9 cellular contexts compared by ENCODE assay signal in genomic region chr15:94070341-94071275, GRCh38.
DNase-seq lines count a peak whose midpoint lies in the region; ATAC-seq, FAIRE-seq and TF ChIP-seq lines count a peak whose summit lies in the region.
"Had no signal": no experiment of that assay in that cellular context is flagged by ENCODE, and none has a peak within 500 bp of the region (broad histone marks: within the 10 kb centered on the region; RNA-seq: fewer than 3 reads in every experiment).

No MANE protein-coding gene starts in this region.

- no peak overlapping the region for H3K27ac Mint-ChIP-seq in naive thymus-derived CD4-positive, alpha-beta T cell

- CTCF ChIA-PET in naive thymus-derived CD4-positive, alpha-beta T cell (lab: Charles Lee): no interaction called here

- ATAC-seq in right cardiac atrium: peak in 1 of 2 donors; percentile 39
- ATAC-seq in heart right ventricle: no peak
- ATAC-seq in HG02678 (IDR thresholded peaks at IDR 0.05; ENCODE audit: unreplicated experiment): no peak
- no peak for ATAC-seq in naive thymus-derived CD4-positive, alpha-beta T cell
- ATAC-seq: left cardiac atrium had no signal

- no peaks in the 10 kb centered on the region for H3K9me3 ChIP-seq in right cardiac atrium (ENCODE audit: control insufficient read depth, low read length)
- H3K9me3 ChIP-seq in heart right ventricle: peaks cover 0 to 29% (median 6%) of the 10 kb centered on the region in 11 donors
- H3K9me3 ChIP-seq in hepatocyte (ENCODE audit: low read depth): no peaks in the 10 kb centered on the region
- no peaks in the 10 kb centered on the region for H3K9me3 ChIP-seq in naive thymus-derived CD4-positive, alpha-beta T cell (ENCODE audit: control insufficient read depth in 2 of 3, low read length in 3 of 3)

- TF ChIP-seq CTCF in heart right ventricle (IDR thresholded peaks at IDR 0.05) (no peak), hepatocyte (IDR thresholded peaks at IDR 0.05; ENCODE audit: poor library complexity) (no peak), D721Med (IDR thresholded peaks at IDR 0.05; ENCODE audit: insufficient read depth, missing control alignments) (no peak)

- no peaks in the 10 kb centered on the region for H3K36me3 Mint-ChIP-seq in naive thymus-derived CD4-positive, alpha-beta T cell

- H3K27me3 ChIP-seq in right cardiac atrium (ENCODE audit: control insufficient read depth, insufficient read depth): no peaks in the 10 kb centered on the region
- H3K27me3 ChIP-seq in heart right ventricle: peaks cover 0 to 3% (median 0%) of the 10 kb centered on the region in 7 donors
- no peaks in the 10 kb centered on the region for H3K27me3 ChIP-seq in hepatocyte
- no peaks in the 10 kb centered on the region for H3K27me3 ChIP-seq in naive thymus-derived CD4-positive, alpha-beta T cell (ENCODE audit: control insufficient read depth in 2 of 2, insufficient read depth in 2 of 2, low read length in 2 of 2)

- H3K27me3 Mint-ChIP-seq in naive thymus-derived CD4-positive, alpha-beta T cell: peaks cover 6 to 35% (median 19%) of the 10 kb centered on the region in 5 donors

- DNase-seq in right cardiac atrium (peak in 2 of 3 donors; percentile 13 to 26), heart right ventricle (no peak), NCI-H748 (lab: John Stamatoyannopoulos, UW; ENCODE audit: unreplicated experiment) (peak; percentile 86), hepatocyte (ENCODE audit: low spot score) (peak; percentile 56), SW 1271 (lab: John Stamatoyannopoulos, UW) (no peak), D721Med (ENCODE audit: insufficient read length, low spot score) (no peak)
- no peak for DNase-seq in naive thymus-derived CD4-positive, alpha-beta T cell
- DNase-seq: left cardiac atrium had no signal

- WGBS in right cardiac atrium: 77% methylated on average over 19 of the region's 19 CpGs
- 81% methylated on average over 19 of the region's 19 CpGs for WGBS in heart right ventricle, 2 donors
- whole genome bisulfite sequencing in hepatocyte (ENCODE audit: low lambda C conversion rate, missing lambda C conversion rate): 59% methylated on average over 19 of the region's 19 CpGs

- no peaks in the 10 kb centered on the region for H4K20me1 ChIP-seq in hepatocyte (ENCODE audit: insufficient read depth, poor library complexity, severe bottlenecking)

- H3K4me1 Mint-ChIP-seq in naive thymus-derived CD4-positive, alpha-beta T cell: peaks cover 0 to 5% (median 0%) of the 10 kb centered on the region in 7 donors

- POLR2A ChIA-PET in naive thymus-derived CD4-positive, alpha-beta T cell (lab: Charles Lee): no interaction called here

- H3K27ac ChIP-seq in right cardiac atrium (ENCODE audit: low read length) (no peak overlapping the region), heart right ventricle (no peak overlapping the region), hepatocyte (peak overlapping the region; percentile 32)
- no peak overlapping the region for H3K27ac ChIP-seq in naive thymus-derived CD4-positive, alpha-beta T cell (ENCODE audit: low read depth, low read length)

- no peaks in the 10 kb centered on the region for H3K36me3 ChIP-seq in heart right ventricle
- no peaks in the 10 kb centered on the region for H3K36me3 ChIP-seq in hepatocyte (replicated peaks; ENCODE audit: insufficient read depth, low read depth)
- H3K36me3 ChIP-seq in naive thymus-derived CD4-positive, alpha-beta T cell (ENCODE audit: control insufficient read depth in 2 of 3, insufficient read depth in 3 of 3, low read length in 3 of 3): no peaks in the 10 kb centered on the region

- H3K4me3 Mint-ChIP-seq in naive thymus-derived CD4-positive, alpha-beta T cell: no peak overlapping the region

- H2AFZ ChIP-seq in hepatocyte: no peak overlapping the region

- H3K4me2 ChIP-seq in hepatocyte: peak overlapping the region; percentile 23

- no peak overlapping the region for H3K4me3 ChIP-seq in right cardiac atrium (ENCODE audit: low read length)
- no peak overlapping the region for H3K4me3 ChIP-seq in heart right ventricle
- no peak overlapping the region for H3K4me3 ChIP-seq in hepatocyte
- H3K4me3 ChIP-seq in naive thymus-derived CD4-positive, alpha-beta T cell (ENCODE audit: low read length): no peak overlapping the region

- intact Hi-C loops in right cardiac atrium (cut with DNase I) (no loop called here), heart right ventricle (cut with DNase I) (loop anchor here in 1 of 10 donors (10.0 kb wide), 1 partner anchor 66 kb away; no protein-coding TSS in a partner anchor)
- intact Hi-C loops in naive thymus-derived CD4-positive, alpha-beta T cell (cut with micrococcal nuclease): no loop called here

- H3K4me1 ChIP-seq in right cardiac atrium (ENCODE audit: control insufficient read depth, insufficient read depth, low read length) (no peaks in the 10 kb centered on the region), heart right ventricle (no peaks in the 10 kb centered on the region), hepatocyte (ENCODE audit: insufficient read depth) (peaks cover 13% of the 10 kb centered on the region)
- H3K4me1 ChIP-seq in naive thymus-derived CD4-positive, alpha-beta T cell (ENCODE audit: control insufficient read depth in 2 of 2, insufficient read depth in 2 of 2, low read length in 2 of 2): no peaks in the 10 kb centered on the region

- no peaks in the 10 kb centered on the region for H3K9me2 ChIP-seq in hepatocyte (replicated peaks; ENCODE audit: insufficient read depth)

- no peak for FAIRE-seq in D721Med (lab: Jason Lieb, UNC)

- H3K9me3 Mint-ChIP-seq in naive thymus-derived CD4-positive, alpha-beta T cell: peaks cover 0 to 18% (median 3%) of the 10 kb centered on the region in 11 donors

- no peaks in the 10 kb centered on the region for H3K79me2 ChIP-seq in hepatocyte

Comparison
In these comparisons a context has a peak if more than half of its experiments do, and no peak if none do; other contexts are left out.
1. DNase-seq: peak in right cardiac atrium (2 of 3), NCI-H748 (single experiment) and hepatocyte (single experiment); none in heart right ventricle (0 of 2), SW 1271 (0 of 2), D721Med (single experiment) and naive thymus-derived CD4-positive, alpha-beta T cell (0 of 9).